ENCODE assay signal across 1 cellular context in the genomic region with DNA sequence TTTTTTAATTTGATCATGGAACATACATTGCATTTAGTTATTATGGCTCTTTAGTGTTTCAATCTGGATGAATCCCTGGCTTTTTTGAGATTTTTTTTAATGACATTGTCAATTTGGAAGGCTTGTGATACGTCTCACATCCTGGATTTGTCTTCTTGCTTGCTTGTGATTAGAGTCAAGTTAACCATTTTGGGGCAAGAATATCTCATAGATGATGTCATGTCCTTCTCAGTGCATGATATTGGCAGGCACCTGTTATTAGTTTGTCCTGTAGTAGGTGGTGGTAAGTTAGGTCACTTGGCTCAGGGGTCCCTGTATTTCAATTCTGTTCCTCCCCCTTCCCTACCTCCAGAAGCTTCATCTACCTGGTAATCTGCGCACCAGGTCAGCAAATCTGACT.
TF ChIP-seq lines count a peak whose summit lies in the region.

No MANE protein-coding gene starts in this region.

TF ChIP-seq in HEK293, 187 proteins besides CTCF, POLR2A, EP300 and RAD21 (continued from another document):
- TF ChIP-seq, protein P1, sequence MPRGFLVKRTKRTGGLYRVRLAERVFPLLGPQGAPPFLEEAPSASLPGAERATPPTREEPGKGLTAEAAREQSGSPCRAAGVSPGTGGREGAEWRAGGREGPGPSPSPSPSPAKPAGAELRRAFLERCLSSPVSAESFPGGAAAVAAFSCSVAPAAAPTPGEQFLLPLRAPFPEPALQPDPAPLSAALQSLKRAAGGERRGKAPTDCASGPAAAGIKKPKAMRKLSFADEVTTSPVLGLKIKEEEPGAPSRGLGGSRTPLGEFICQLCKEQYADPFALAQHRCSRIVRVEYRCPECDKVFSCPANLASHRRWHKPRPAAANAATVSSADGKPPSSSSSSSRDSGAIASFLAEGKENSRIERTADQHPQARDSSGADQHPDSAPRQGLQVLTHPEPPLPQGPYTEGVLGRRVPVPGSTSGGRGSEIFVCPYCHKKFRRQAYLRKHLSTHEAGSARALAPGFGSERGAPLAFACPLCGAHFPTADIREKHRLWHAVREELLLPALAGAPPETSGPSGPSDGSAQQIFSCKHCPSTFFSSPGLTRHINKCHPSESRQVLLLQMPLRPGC (tag by site-specific recombination; IDR thresholded peaks at IDR 0.05), result no peak
- TF ChIP-seq TRIM28 (IDR thresholded peaks at IDR 0.05; ENCODE audit: borderline replicate concordance, low read length) (no peak), ZNF626 (tag by site-specific recombination; IDR thresholded peaks at IDR 0.05) (no peak), ZNF560 (tag by site-specific recombination; IDR thresholded peaks at IDR 0.05; ENCODE audit: borderline replicate concordance) (no peak), ZNF138 (tag by site-specific recombination; IDR thresholded peaks at IDR 0.05; ENCODE audit: borderline replicate concordance) (no peak), ZNF48 (tag by site-specific recombination; IDR thresholded peaks at IDR 0.05) (no peak), ZNF112 (tag by site-specific recombination; IDR thresholded peaks at IDR 0.05) (no peak), ZNF843 (tag by site-specific recombination; IDR thresholded peaks at IDR 0.05) (no peak), KLF8 (tag by site-specific recombination; IDR thresholded peaks at IDR 0.05) (no peak), ZBTB17 (tag by site-specific recombination; IDR thresholded peaks at IDR 0.05) (no peak)
- TF ChIP-seq, protein P2, sequence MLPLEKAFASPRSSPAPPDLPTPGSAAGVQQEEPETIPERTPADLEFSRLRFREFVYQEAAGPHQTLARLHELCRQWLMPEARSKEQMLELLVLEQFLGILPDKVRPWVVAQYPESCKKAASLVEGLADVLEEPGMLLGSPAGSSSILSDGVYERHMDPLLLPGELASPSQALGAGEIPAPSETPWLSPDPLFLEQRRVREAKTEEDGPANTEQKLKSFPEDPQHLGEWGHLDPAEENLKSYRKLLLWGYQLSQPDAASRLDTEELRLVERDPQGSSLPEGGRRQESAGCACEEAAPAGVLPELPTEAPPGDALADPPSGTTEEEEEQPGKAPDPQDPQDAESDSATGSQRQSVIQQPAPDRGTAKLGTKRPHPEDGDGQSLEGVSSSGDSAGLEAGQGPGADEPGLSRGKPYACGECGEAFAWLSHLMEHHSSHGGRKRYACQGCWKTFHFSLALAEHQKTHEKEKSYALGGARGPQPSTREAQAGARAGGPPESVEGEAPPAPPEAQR (tag by site-specific recombination; IDR thresholded peaks at IDR 0.05), result no peak
- TF ChIP-seq, protein P3, sequence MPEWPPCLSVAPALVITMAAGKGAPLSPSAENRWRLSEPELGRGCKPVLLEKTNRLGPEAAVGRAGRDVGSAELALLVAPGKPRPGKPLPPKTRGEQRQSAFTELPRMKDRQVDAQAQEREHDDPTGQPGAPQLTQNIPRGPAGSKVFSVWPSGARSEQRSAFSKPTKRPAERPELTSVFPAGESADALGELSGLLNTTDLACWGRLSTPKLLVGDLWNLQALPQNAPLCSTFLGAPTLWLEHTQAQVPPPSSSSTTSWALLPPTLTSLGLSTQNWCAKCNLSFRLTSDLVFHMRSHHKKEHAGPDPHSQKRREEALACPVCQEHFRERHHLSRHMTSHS (tag by site-specific recombination; IDR thresholded peaks at IDR 0.05), result no peak
